Comparison of ENCODE assay signal across 13 cellular contexts in genomic region chr9:5364294-5364990, GRCh38. TPM values are rescaled to one million over a fixed set of nuclear protein-coding genes. Genes with fewer than 3 reads are reported as not detected.
A peak's percentile ranks its signal among the peaks of the same experiment; 100 is the strongest.
DNase-seq lines count a peak whose midpoint lies in the region; ATAC-seq, FAIRE-seq and TF ChIP-seq lines count a peak whose summit lies in the region.
"Had no signal": no experiment of that assay in that cellular context is flagged by ENCODE, and none has a peak within 500 bp of the region (broad histone marks: within the 10 kb centered on the region; RNA-seq: fewer than 3 reads in every experiment).

No MANE protein-coding gene starts in this region.

- H3K36me3 Mint-ChIP-seq in CD4-positive, alpha-beta memory T cell: peaks cover 25 to 29% of the 10 kb centered on the region in 2 donors
- peaks cover 46% of the 10 kb centered on the region for H3K36me3 Mint-ChIP-seq in CD4-positive, alpha-beta T cell (ENCODE audit: low read depth)
- H3K36me3 Mint-ChIP-seq: CD14-positive monocyte had no signal

- no peak overlapping the region for H3K4me3 ChIP-seq in GM12865 (ENCODE audit: low read depth, low read length)
- no peak overlapping the region for H3K4me3 ChIP-seq in adipocyte (ENCODE audit: low read length)
- no peak overlapping the region for H3K4me3 ChIP-seq in CD4-positive, alpha-beta memory T cell (ENCODE audit: low read length in 2 of 2)
- H3K4me3 ChIP-seq in kidney (ENCODE audit: low read length in 2 of 2): no peak overlapping the region
- no peak overlapping the region for H3K4me3 ChIP-seq in upper lobe of left lung

- no peak for TF ChIP-seq CTCF in GM12865 (IDR thresholded peaks at IDR 0.05; ENCODE audit: insufficient read depth, low read depth, low read length, missing control alignments)
- TF ChIP-seq CTCF in kidney (IDR thresholded peaks at IDR 0.05; ENCODE audit: borderline replicate concordance, extremely low read depth, insufficient read depth): no peak
- TF ChIP-seq CTCF in upper lobe of left lung (IDR thresholded peaks at IDR 0.05): no peak
- no peak for TF ChIP-seq CTCF in CD4-positive, alpha-beta T cell (IDR thresholded peaks at IDR 0.05)

- H3K4me3 Mint-ChIP-seq in CD4-positive, alpha-beta memory T cell: no peak overlapping the region
- no peak overlapping the region for H3K4me3 Mint-ChIP-seq in CD4-positive, alpha-beta T cell
- H3K4me3 Mint-ChIP-seq: activated naive CD8-positive, alpha-beta T cell treated with anti-CD3 and anti-CD28 coated beads for 36 hours; CD14-positive monocyte had no signal

- DNase-seq in GM12865 (ENCODE audit: low read depth) (peak; percentile 41), adipocyte (ENCODE audit: low read depth) (peak; percentile 3), kidney (no peak), upper lobe of left lung (no peak)
- DNase-seq in CD4-positive, alpha-beta memory T cell: no peak
- DNase-seq in CD4-positive, alpha-beta T cell: no peak
- DNase-seq: activated naive CD8-positive, alpha-beta T cell treated with anti-CD3 and anti-CD28 coated beads for 36 hours; H7; NCI-H2029 had no signal

- intact Hi-C loops in CD4-positive, alpha-beta memory T cell (cut with micrococcal nuclease): no loop called here
- intact Hi-C loops in kidney (cut with DNase I): no loop called here
- intact Hi-C loops in CD4-positive, alpha-beta T cell (cut with DNase I, micrococcal nuclease): no loop called here

- H3K27ac ChIP-seq in CD4-positive, alpha-beta memory T cell (ENCODE audit: low read depth, low read length): no peak overlapping the region
- H3K27ac ChIP-seq in kidney (ENCODE audit: low read depth in 2 of 2, low read length in 2 of 2): no peak overlapping the region
- H3K27ac ChIP-seq in upper lobe of left lung: no peak overlapping the region
- no peak overlapping the region for H3K27ac ChIP-seq in CD4-positive, alpha-beta T cell (ENCODE audit: low read depth, low read length)

- peaks cover 0 to 10% (median 2%) of the 10 kb centered on the region in 8 donors for H3K9me3 Mint-ChIP-seq in CD4-positive, alpha-beta memory T cell
- H3K9me3 Mint-ChIP-seq in CD4-positive, alpha-beta T cell: peaks cover 4% of the 10 kb centered on the region
- H3K9me3 Mint-ChIP-seq: activated naive CD8-positive, alpha-beta T cell treated with anti-CD3 and anti-CD28 coated beads for 36 hours had no signal

- no peak for TF ChIP-seq POLR2A in upper lobe of left lung (IDR thresholded peaks at IDR 0.05)

- no peak for FAIRE-seq in kidney (lab: Jason Lieb, UNC)

- peaks cover 9 to 17% (median 13%) of the 10 kb centered on the region in 4 donors for H3K4me1 Mint-ChIP-seq in CD4-positive, alpha-beta memory T cell
- H3K4me1 Mint-ChIP-seq in CD4-positive, alpha-beta T cell (ENCODE audit: low read depth): peaks cover 13% of the 10 kb centered on the region
- H3K4me1 Mint-ChIP-seq: CD14-positive monocyte had no signal

- CTCF ChIA-PET in CD4-positive, alpha-beta memory T cell (lab: Charles Lee; ENCODE audit: partially characterized antibody): no interaction called here
- CTCF ChIA-PET in CD4-positive, alpha-beta T cell (lab: Charles Lee): no interaction called here

- H3K36me3 ChIP-seq in adipocyte (ENCODE audit: control insufficient read depth, insufficient read depth, low read length, severe bottlenecking) (no peaks in the 10 kb centered on the region), kidney (ENCODE audit: control insufficient read depth in 1 of 2, insufficient read depth in 2 of 2, low read length in 2 of 2) (no peaks in the 10 kb centered on the region), upper lobe of left lung (peaks cover 0 to 5% (median 0%) of the 10 kb centered on the region in 4 donors)
- H3K36me3 ChIP-seq in CD4-positive, alpha-beta memory T cell (ENCODE audit: insufficient read depth, low read length): no peaks in the 10 kb centered on the region

- no peaks in the 10 kb centered on the region for H3K27me3 ChIP-seq in adipocyte (replicated peaks; ENCODE audit: control insufficient read depth, insufficient read depth, low read length)
- H3K27me3 ChIP-seq in CD4-positive, alpha-beta memory T cell (ENCODE audit: insufficient read depth, low read length): no peaks in the 10 kb centered on the region
- no peaks in the 10 kb centered on the region for H3K27me3 ChIP-seq in upper lobe of left lung
- no peaks in the 10 kb centered on the region for H3K27me3 ChIP-seq in CD4-positive, alpha-beta T cell (ENCODE audit: control insufficient read depth, insufficient read depth, low read length)

- no peak overlapping the region for H3K27ac Mint-ChIP-seq in CD4-positive, alpha-beta memory T cell
- no peak overlapping the region for H3K27ac Mint-ChIP-seq in CD4-positive, alpha-beta T cell
- H3K27ac Mint-ChIP-seq: activated naive CD8-positive, alpha-beta T cell treated with anti-CD3 and anti-CD28 coated beads for 36 hours; CD14-positive monocyte had no signal

- peaks cover 15% of the 10 kb centered on the region for H3K4me1 ChIP-seq in adipocyte (ENCODE audit: control insufficient read depth, insufficient read depth, low read length)
- H3K4me1 ChIP-seq in CD4-positive, alpha-beta memory T cell (ENCODE audit: insufficient read depth, low read length): no peaks in the 10 kb centered on the region
- no peaks in the 10 kb centered on the region for H3K4me1 ChIP-seq in kidney (ENCODE audit: control insufficient read depth in 1 of 2, insufficient read depth in 1 of 2, low read depth in 1 of 2, low read length in 2 of 2)
- H3K4me1 ChIP-seq in upper lobe of left lung: no peaks in the 10 kb centered on the region

- POLR2A ChIA-PET in CD4-positive, alpha-beta memory T cell (lab: Charles Lee; ENCODE audit: partially characterized antibody): interaction anchor here (1.0 kb wide), 1 partner anchor 8 kb away, joined by 4 read pairs; no protein-coding TSS in a partner anchor
- POLR2A ChIA-PET in CD4-positive, alpha-beta T cell (lab: Charles Lee): no interaction called here

- no peaks in the 10 kb centered on the region for H3K27me3 Mint-ChIP-seq in CD4-positive, alpha-beta memory T cell
- H3K27me3 Mint-ChIP-seq in CD4-positive, alpha-beta T cell: no peaks in the 10 kb centered on the region
- H3K27me3 Mint-ChIP-seq: activated naive CD8-positive, alpha-beta T cell treated with anti-CD3 and anti-CD28 coated beads for 36 hours had no signal

- H3K9me3 ChIP-seq in adipocyte (ENCODE audit: control insufficient read depth, low read length) (no peaks in the 10 kb centered on the region), kidney (ENCODE audit: control insufficient read depth in 1 of 2, low read length in 2 of 2) (peaks cover 0 to 3% of the 10 kb centered on the region in 2 donors), upper lobe of left lung (no peaks in the 10 kb centered on the region)
- H3K9me3 ChIP-seq in CD4-positive, alpha-beta memory T cell (ENCODE audit: control insufficient read depth in 1 of 2, low read length in 2 of 2): no peaks in the 10 kb centered on the region
- no peaks in the 10 kb centered on the region for H3K9me3 ChIP-seq in CD4-positive, alpha-beta T cell (ENCODE audit: control insufficient read depth, low read length)

- no peak for TF ChIP-seq EP300 in upper lobe of left lung (IDR thresholded peaks at IDR 0.05)

- 57 to 85% methylated on average over 2 to 3 of the region's 3 CpGs for WGBS in upper lobe of left lung, 2 donors

- H3K9ac ChIP-seq in adipocyte (ENCODE audit: low read length): no peak overlapping the region
- no peak overlapping the region for H3K9ac ChIP-seq in kidney (ENCODE audit: low read length in 2 of 2)

- ATAC-seq in GM19397 (IDR thresholded peaks at IDR 0.05; ENCODE audit: unreplicated experiment) (peak; percentile 95), HG02981 (IDR thresholded peaks at IDR 0.05; ENCODE audit: unreplicated experiment) (peak; percentile 96), upper lobe of left lung (ENCODE audit: low FRiP score in 2 of 2) (no peak)
- ATAC-seq in CD4-positive, alpha-beta T cell (ENCODE audit: poor library complexity): no peak

RNA-seq across cellular contexts. Expression of gene RLN1, which starts 24.8 kb away (rescaled TPM):
- 1 to 10 TPM; 5.9 to 7.2 TPM for total RNA-seq in CD4-positive, alpha-beta memory T cell
- 1 to 10 TPM; 2.4 to 3.6 TPM for polyA plus RNA-seq in CD4-positive, alpha-beta memory T cell
- total RNA-seq in kidney (0.57 TPM), upper lobe of left lung (not detected)
- polyA plus RNA-seq in kidney (ENCODE audit: insufficient read depth, low read depth, low replicate concordance): 0.82 TPM
- total RNA-seq in CD4-positive, alpha-beta T cell: under 1 TPM; 0.36 to 0.84 TPM
- total RNA-seq: fibroblast of villous mesenchyme had no signal
- polyA plus RNA-seq: CD14-positive monocyte had no signal

RNA-seq across cellular contexts. Expression of gene RLN2, which starts 59.9 kb away (rescaled TPM):
- total RNA-seq in CD4-positive, alpha-beta memory T cell: 1 to 10 TPM; 3.5 to 5.4 TPM
- polyA plus RNA-seq in CD4-positive, alpha-beta memory T cell: 1 to 10 TPM; 7.5 to 8.5 TPM
- total RNA-seq in kidney: 1.1 TPM
- polyA plus RNA-seq in kidney (ENCODE audit: insufficient read depth, low read depth, low replicate concordance): 3.5 TPM
- total RNA-seq in upper lobe of left lung: 1 to 10 TPM in 1 of 6 donors, under 1 TPM in 2, not detected in 3; 0.60 to 5.2 (median 0.61) TPM
- under 1 TPM; 0.47 to 0.88 TPM for total RNA-seq in CD4-positive, alpha-beta T cell
- polyA plus RNA-seq: CD14-positive monocyte had no signal

Comparison
In these comparisons a context has a peak if more than half of its experiments do, and no peak if none do; other contexts are left out.
1. DNase-seq: peak in GM12865 (single experiment) and adipocyte (single experiment); none in CD4-positive, alpha-beta memory T cell (0 of 5), kidney (single experiment), upper lobe of left lung (0 of 2) and CD4-positive, alpha-beta T cell (0 of 10).
2. ATAC-seq: peak in GM19397 (single experiment) and HG02981 (single experiment); none in upper lobe of left lung (0 of 2) and CD4-positive, alpha-beta T cell (single experiment).